Comparison of ENCODE assay signal across 21 cellular contexts in the genomic region with DNA sequence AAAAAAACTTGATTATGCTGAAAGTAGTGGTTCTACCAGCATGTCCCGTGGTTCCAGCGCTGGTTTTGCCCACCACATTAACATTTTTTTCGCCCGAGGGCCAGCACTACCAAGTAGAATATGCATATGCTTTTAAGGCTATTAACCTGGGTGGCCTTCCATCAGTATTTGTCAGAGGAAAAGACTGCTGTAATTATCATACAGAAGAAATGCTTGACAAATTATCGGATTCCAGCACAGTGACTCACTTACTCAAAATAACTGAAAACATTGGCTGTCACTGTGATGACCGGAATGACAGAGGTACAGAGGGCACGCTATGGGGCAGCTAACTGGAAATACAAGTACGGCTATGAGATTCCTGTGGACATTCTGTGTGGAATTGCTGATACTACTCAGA. TPM values are rescaled to one million over a fixed set of nuclear protein-coding genes. Genes with fewer than 3 reads are reported as not detected.
A peak's percentile ranks its signal among the peaks of the same experiment; 100 is the strongest.
DNase-seq lines count a peak whose midpoint lies in the region; ATAC-seq, FAIRE-seq and TF ChIP-seq lines count a peak whose summit lies in the region.
"Had no signal": no experiment of that assay in that cellular context is flagged by ENCODE, and none has a peak within 500 bp of the region (broad histone marks: within the 10 kb centered on the region; RNA-seq: fewer than 3 reads in every experiment).

No MANE protein-coding gene starts in this region.

- H3K27me3 ChIP-seq in endothelial cell of umbilical vein (ENCODE audit: control insufficient read depth in 2 of 2, insufficient read depth in 2 of 2, low read length in 2 of 2) (peaks cover 0 to 3% of the 10 kb centered on the region in 2 experiments), osteoblast (ENCODE audit: insufficient read depth, low read length) (no peaks in the 10 kb centered on the region), left lung (no peaks in the 10 kb centered on the region)
- H3K27me3 ChIP-seq: hepatocyte, pancreas had no signal

- H3K4me1 ChIP-seq in endothelial cell of umbilical vein (ENCODE audit: control insufficient read depth, extremely low read depth, insufficient read depth, low read length): peaks cover 9% of the 10 kb centered on the region
- H3K4me1 ChIP-seq in osteoblast (ENCODE audit: insufficient read depth, low read length): peaks cover 6% of the 10 kb centered on the region
- no peaks in the 10 kb centered on the region for H3K4me1 ChIP-seq in left lung
- H3K4me1 ChIP-seq: left ventricle myocardium inferior, pancreas had no signal

- POLR2A ChIA-PET in endothelial cell of umbilical vein (lab: Charles Lee): no interaction called here

- no peaks in the 10 kb centered on the region for H3K9me1 ChIP-seq in endothelial cell of umbilical vein (replicated peaks; ENCODE audit: control insufficient read depth, extremely low read depth, insufficient read depth, low read length)

- no TSS peak for BruUV-seq in endothelial cell of umbilical vein (replicated peaks; lab: Mats Ljungman, UMichigan)

- TF ChIP-seq POLR2A in endothelial cell of umbilical vein (IDR thresholded peaks at IDR 0.05; ENCODE audit: low read depth, low read length): no peak

- TF ChIP-seq CTCF in endothelial cell of umbilical vein (IDR thresholded peaks at IDR 0.05; ENCODE audit: extremely low read depth in 1 of 2, insufficient read depth in 1 of 2, low read depth in 1 of 2, low read length in 2 of 2) (no peak), osteoblast (IDR thresholded peaks at IDR 0.05; ENCODE audit: extremely low read depth, low read depth, low read length) (no peak), left lung (IDR thresholded peaks at IDR 0.05) (no peak)

- H3K4me3 ChIP-seq in endothelial cell of umbilical vein (replicated peaks in 1 of 3; ENCODE audit: insufficient read depth in 1 of 3, low read depth in 1 of 3, low read length in 3 of 3): no peak overlapping the region
- no peak overlapping the region for H3K4me3 ChIP-seq in osteoblast (ENCODE audit: insufficient read depth, low read length)
- H3K4me3 ChIP-seq in left lung: no peak overlapping the region
- H3K4me3 ChIP-seq: hepatocyte, left ventricle myocardium inferior, pancreas had no signal

- H3K79me2 ChIP-seq in endothelial cell of umbilical vein (ENCODE audit: control insufficient read depth, insufficient read depth, low read length) (no peaks in the 10 kb centered on the region), osteoblast (ENCODE audit: insufficient read depth, low read length) (no peaks in the 10 kb centered on the region)
- H3K79me2 ChIP-seq: hepatocyte had no signal

- CTCF ChIA-PET in endothelial cell of umbilical vein (lab: Charles Lee): interaction anchor here (0.7 to 1.6 kb wide), 2 partner anchors 11 to 709 kb away, joined by 3 to 7 read pairs; no protein-coding TSS in a partner anchor

- H3K9me3 ChIP-seq in endothelial cell of umbilical vein (replicated peaks; ENCODE audit: control insufficient read depth, insufficient read depth, low read length) (no peaks in the 10 kb centered on the region), osteoblast (ENCODE audit: low read depth, low read length) (no peaks in the 10 kb centered on the region), left lung (no peaks in the 10 kb centered on the region)
- H3K9me3 ChIP-seq: left ventricle myocardium inferior, pancreas had no signal

- H4K20me1 ChIP-seq in endothelial cell of umbilical vein (replicated peaks; ENCODE audit: control insufficient read depth, extremely low read depth, insufficient read depth, low read length) (no peaks in the 10 kb centered on the region), osteoblast (ENCODE audit: insufficient read depth, low read length) (no peaks in the 10 kb centered on the region)

- H3K4me2 ChIP-seq in endothelial cell of umbilical vein (ENCODE audit: insufficient read depth, low read length) (no peak overlapping the region), osteoblast (ENCODE audit: insufficient read depth, low read length) (no peak overlapping the region)
- H3K4me2 ChIP-seq: hepatocyte had no signal

- H3K9ac ChIP-seq in endothelial cell of umbilical vein (replicated peaks; ENCODE audit: extremely low read depth, insufficient read depth, low read length): no peak overlapping the region

- ATAC-seq in HG03520 (IDR thresholded peaks at IDR 0.05; ENCODE audit: unreplicated experiment) (no peak), GM18858 (IDR thresholded peaks at IDR 0.05; ENCODE audit: unreplicated experiment) (no peak), left lung (no peak)
- ATAC-seq: HepG2; Panc1; pancreas; stimulated activated naive CD8-positive, alpha-beta T cell treated with anti-CD3 and anti-CD28 coated beads, Interleukin-15, Interleukin-2, amounts not matched to agents 100 U/mL and 50 U/mL, for 24 hours had no signal

- FAIRE-seq in endothelial cell of umbilical vein (lab: Jason Lieb, UNC): peak; percentile 89
- FAIRE-seq: HepG2, pancreas had no signal

- H3K36me3 ChIP-seq in endothelial cell of umbilical vein (ENCODE audit: control insufficient read depth in 2 of 2, extremely low read depth in 1 of 2, insufficient read depth in 2 of 2, low read length in 2 of 2) (no peaks in the 10 kb centered on the region), osteoblast (ENCODE audit: insufficient read depth, low read length) (peaks cover 2% of the 10 kb centered on the region), left lung (peaks cover 0 to 20% of the 10 kb centered on the region in 2 donors)
- H3K36me3 ChIP-seq: left ventricle myocardium inferior had no signal

- no peak overlapping the region for H3K27ac ChIP-seq in endothelial cell of umbilical vein (ENCODE audit: insufficient read depth, low read depth, low read length)
- no peak overlapping the region for H3K27ac ChIP-seq in osteoblast (ENCODE audit: low read depth, low read length)
- H3K27ac ChIP-seq in left lung: no peak overlapping the region
- H3K27ac ChIP-seq: hepatocyte, left ventricle myocardium inferior, pancreas had no signal

- DNase-seq in EH (ENCODE audit: low read depth): peak; percentile 78
- peak; percentile 95 for DNase-seq in M059J (ENCODE audit: low read depth)
- DNase-seq in endothelial cell of umbilical vein (ENCODE audit: low read depth, low spot score): peak; percentile 44
- DNase-seq in osteoblast (ENCODE audit: insufficient read length, low spot score, missing footprints): peak; percentile 34
- DNase-seq in NCI-H2227 treated with DMSO at 0.1 percent for 48 hours (lab: John Stamatoyannopoulos, UW): no peak
- no peak for DNase-seq in left lung
- DNase-seq: amygdala; cortex of kidney; left ventricle myocardium inferior; NCI-H1092; NCI-H2107; NCI-H526 treated with DMSO at 0.1 percent for 48 hours; pancreas; stimulated activated naive CD8-positive, alpha-beta T cell treated with anti-CD3 and anti-CD28 coated beads, Interleukin-15, Interleukin-2, amounts not matched to agents 100 U/mL and 50 U/mL, for 24 hours had no signal

- H2AFZ ChIP-seq in endothelial cell of umbilical vein (ENCODE audit: low read depth, low read length) (no peak overlapping the region), osteoblast (ENCODE audit: low read length) (no peak overlapping the region)
- H2AFZ ChIP-seq: hepatocyte had no signal

- dilution Hi-C loops in endothelial cell of umbilical vein (cut with MboI; ENCODE audit: extremely low pct_ligation_motif_present, low sequenced_read_pairs): no loop called here

- intact Hi-C loops in endothelial cell of umbilical vein (cut with micrococcal nuclease) (no loop called here), left lung (cut with DNase I) (no loop called here)

TF ChIP-seq in endothelial cell of umbilical vein, 7 proteins besides CTCF, POLR2A, EP300 and RAD21:
- TF ChIP-seq MYC (IDR thresholded peaks at IDR 0.05; ENCODE audit: low read depth, low read length) (no peak), POLR2AphosphoS5 (IDR thresholded peaks at IDR 0.05; ENCODE audit: insufficient read depth, low read depth, low read length) (peak; percentile 59), FOS (IDR thresholded peaks at IDR 0.05; ENCODE audit: borderline replicate concordance, insufficient read depth, low read length) (peak; percentile 50), GATA2 (IDR thresholded peaks at IDR 0.05; ENCODE audit: insufficient read depth, insufficient read length, low read depth, low read length) (no peak), JUN (IDR thresholded peaks at IDR 0.05; ENCODE audit: borderline replicate concordance, insufficient read depth, insufficient read length, low read depth) (peak; percentile 61), EZH2 (IDR thresholded peaks at IDR 0.05; ENCODE audit: borderline replicate concordance, low read depth, low read length, severe bottlenecking) (no peak)
- TF ChIP-seq, protein P1, sequence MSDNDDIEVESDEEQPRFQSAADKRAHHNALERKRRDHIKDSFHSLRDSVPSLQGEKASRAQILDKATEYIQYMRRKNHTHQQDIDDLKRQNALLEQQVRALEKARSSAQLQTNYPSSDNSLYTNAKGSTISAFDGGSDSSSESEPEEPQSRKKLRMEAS (IDR thresholded peaks at IDR 0.05; ENCODE audit: insufficient read depth, insufficient read length): no peak
TF ChIP-seq in endothelial cell of umbilical vein: peak in this region for 3.

RNA-seq across cellular contexts. Expression of a gene that starts 34.6 kb away (rescaled TPM):
- 84.9 and 133 TPM in 2 replicates for total RNA-seq in M059J (2014; rRNA removed; shearing (Covaris generic))
- 36.7 and 38.0 TPM in 2 replicates for total RNA-seq in endothelial cell of umbilical vein
- 15.0 and 15.9 TPM in 2 replicates for polyA plus RNA-seq in endothelial cell of umbilical vein
- polyA plus RNA-seq in endothelial cell of umbilical vein (2011; cell fraction: cytosol; rRNA removed): 15.8 and 19.6 TPM in 2 replicates
- polyA plus RNA-seq in endothelial cell of umbilical vein (2011; cell fraction: nucleus; rRNA removed): 13.3 and 15.7 TPM in 2 replicates
- 20.7 and 22.2 TPM in 2 replicates for polyA plus RNA-seq in endothelial cell of umbilical vein (2012)
- 36.9 and 38.1 TPM in 2 replicates for polyA minus RNA-seq in endothelial cell of umbilical vein
- 120 TPM for polyA minus RNA-seq in endothelial cell of umbilical vein (2011; cell fraction: cytosol; rRNA and poly(A)+ RNA removed)
- 7.9 and 10.5 TPM in 2 replicates for polyA minus RNA-seq in endothelial cell of umbilical vein (2011; cell fraction: nucleus; rRNA and poly(A)+ RNA removed)
- 24.2 and 24.8 TPM in 2 replicates for total RNA-seq in osteoblast
- 10 to 100 TPM; 29.2 to 29.9 TPM for total RNA-seq in left lung

RNA-seq across cellular contexts. Expression of a gene that starts 41.1 kb away (rescaled TPM):
- not detected in 2 replicates for total RNA-seq in M059J (2014; rRNA removed; shearing (Covaris generic))
- total RNA-seq in endothelial cell of umbilical vein: not detected in 2 replicates
- polyA plus RNA-seq in endothelial cell of umbilical vein: not detected in 2 replicates
- polyA plus RNA-seq in endothelial cell of umbilical vein (2011; cell fraction: cytosol; rRNA removed): not detected in 2 replicates
- not detected in 2 replicates for polyA plus RNA-seq in endothelial cell of umbilical vein (2011; cell fraction: nucleus; rRNA removed)
- not detected in 2 replicates for polyA plus RNA-seq in endothelial cell of umbilical vein (2012)
- not detected in 2 replicates for polyA minus RNA-seq in endothelial cell of umbilical vein
- not detected for polyA minus RNA-seq in endothelial cell of umbilical vein (2011; cell fraction: cytosol; rRNA and poly(A)+ RNA removed)
- not detected in 2 replicates for polyA minus RNA-seq in endothelial cell of umbilical vein (2011; cell fraction: nucleus; rRNA and poly(A)+ RNA removed)
- under 0.01 TPM in 1 of 2 replicates, not detected in the other for total RNA-seq in osteoblast
- 1 to 10 TPM; 3.1 to 3.4 TPM for total RNA-seq in left lung
- total RNA-seq: activated T-helper 2 cell treated with anti-CD3 and anti-CD28 coated beads, Interferon-gamma antibody, Interleukin-2, Interleukin-4, amounts not matched to agents 10 μg/mL and 5 μg/mL and 100 μg/mL, durations not matched to agents 14 hours and 24 hours and 36 hours; HepG2; myocyte had no signal
- polyA plus RNA-seq: hepatocyte, HepG2 had no signal

Comparison
In these comparisons a context has a peak if more than half of its experiments do, and no peak if none do; other contexts are left out.
1. DNase-seq: peak in EH (single experiment), M059J (single experiment), endothelial cell of umbilical vein (single experiment) and osteoblast (single experiment); none in NCI-H2227 treated with DMSO at 0.1 percent for 48 hours (single experiment) and left lung (0 of 2).